In the genomic region with DNA sequence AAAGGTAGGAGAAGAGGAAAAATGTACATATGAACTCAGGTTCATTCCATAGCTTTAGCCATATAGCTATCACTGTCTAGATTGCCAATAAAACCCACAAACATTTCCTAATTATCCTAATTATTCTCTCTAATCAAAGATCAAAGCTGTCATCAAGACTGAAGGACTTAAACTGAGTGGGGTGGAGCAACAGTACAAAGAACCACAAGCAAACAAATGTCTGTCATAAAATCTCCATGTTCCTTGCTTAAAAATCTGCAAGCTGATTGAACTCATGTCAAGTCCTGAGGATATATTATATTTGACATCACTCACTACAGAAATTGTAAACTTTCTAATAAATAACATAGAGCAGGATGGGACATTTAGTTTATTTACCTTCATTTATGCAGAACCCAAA, we compare ENCODE assay signal across 18 cellular contexts.
"Had no signal": no experiment of that assay in that cellular context is flagged by ENCODE, and none has a peak within 500 bp of the region (broad histone marks: within the 10 kb centered on the region; RNA-seq: fewer than 3 reads in every experiment).

No MANE protein-coding gene starts in this region.

- H3K9me3 ChIP-seq: gastroesophageal sphincter, heart right ventricle, left ventricle myocardium inferior, tibial nerve had no signal

- H3K4me1 ChIP-seq: gastroesophageal sphincter, heart right ventricle, left ventricle myocardium inferior had no signal

- H3K27me3 ChIP-seq: gastroesophageal sphincter, heart right ventricle, tibial nerve had no signal

- H3K4me3 ChIP-seq: coronary artery, gastroesophageal sphincter, heart right ventricle, left ventricle myocardium inferior, tibial nerve had no signal

- ATAC-seq: gastroesophageal sphincter; heart right ventricle; naive thymus-derived CD4-positive, alpha-beta T cell had no signal

- DNase-seq: activated CD4-positive, alpha-beta T cell treated with anti-CD3 and anti-CD28 coated beads, Interleukin-2, amount 10 ng/mL, durations not matched to agents 7 days and 5 days; activated CD8-positive, alpha-beta memory T cell treated with anti-CD3 and anti-CD28 coated beads, Interleukin-2, amount 50 U/mL, for 4 hours; activated naive CD4-positive, alpha-beta T cell treated with anti-CD3 and anti-CD28 coated beads for 36 hours; activated T-cell treated with anti-CD3 and anti-CD28 coated beads, Interleukin-2, amount 50 U/mL, for 4 hours; anterior cingulate cortex; erythroblast; heart right ventricle; left ventricle myocardium inferior; naive thymus-derived CD4-positive, alpha-beta T cell; posterior cingulate gyrus; retina; stimulated activated CD4-positive, alpha-beta T cell treated with anti-CD3 and anti-CD28 coated beads, Interleukin-2, amount 100 ng/mL, for 24 hours; stimulated activated naive CD4-positive, alpha-beta T cell treated with Interleukin-2 at 50 U/mL for 16 hours; substantia nigra had no signal

- H3K36me3 ChIP-seq: gastroesophageal sphincter, heart right ventricle, left ventricle myocardium inferior, tibial nerve had no signal

- FAIRE-seq: urothelium cell line had no signal

- H3K27ac ChIP-seq: coronary artery, gastroesophageal sphincter, heart right ventricle, left ventricle myocardium inferior, tibial nerve had no signal
